14 cellular contexts compared by ENCODE assay signal in the genomic region with DNA sequence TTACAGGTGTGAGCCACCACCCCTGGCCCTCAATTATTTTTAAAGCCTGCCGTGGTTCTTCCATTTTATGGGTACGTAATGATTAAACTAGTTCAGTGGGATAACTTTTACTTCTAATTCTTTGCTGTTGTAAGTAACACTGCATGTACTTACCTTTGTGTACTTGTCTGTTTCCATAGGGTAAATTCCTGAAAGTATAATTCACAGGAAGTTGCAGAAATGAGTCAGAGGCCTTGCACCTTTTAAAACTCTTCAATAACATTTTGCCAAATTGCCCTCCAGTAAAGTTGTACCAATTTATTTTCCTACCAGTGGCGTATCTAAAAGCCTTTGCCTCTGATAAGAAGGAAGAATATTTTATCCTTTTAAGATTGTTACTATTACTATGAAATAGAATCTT.
DNase-seq lines count a peak whose midpoint lies in the region; ATAC-seq and TF ChIP-seq lines count a peak whose summit lies in the region.
"Had no signal": no experiment of that assay in that cellular context is flagged by ENCODE, and none has a peak within 500 bp of the region (broad histone marks: within the 10 kb centered on the region; RNA-seq: fewer than 3 reads in every experiment).

No MANE protein-coding gene starts in this region.

- H3K4me3 Mint-ChIP-seq in T-helper 1 cell treated with Interleukin-12 subunit alpha and Interleukin-12 subunit beta and Interleukin-4 antibody, amounts not matched to agents 30 μg/mL and 1 μg/mL, for 36 hours: peak overlapping the region; percentile 60
- no peak overlapping the region for H3K4me3 Mint-ChIP-seq in central memory CD8-positive, alpha-beta T cell
- no peak overlapping the region for H3K4me3 Mint-ChIP-seq in osteocyte (ENCODE audit: unreplicated experiment)

- peaks cover 77% of the 10 kb centered on the region for H3K36me3 Mint-ChIP-seq in T-helper 1 cell treated with Interleukin-12 subunit alpha and Interleukin-12 subunit beta and Interleukin-4 antibody, amounts not matched to agents 30 μg/mL and 1 μg/mL, for 36 hours (ENCODE audit: low read depth)
- peaks cover 16% of the 10 kb centered on the region for H3K36me3 Mint-ChIP-seq in central memory CD8-positive, alpha-beta T cell (ENCODE audit: insufficient read depth)
- H3K36me3 Mint-ChIP-seq in osteocyte (ENCODE audit: unreplicated experiment): peaks cover 18% of the 10 kb centered on the region

- peaks cover 8% of the 10 kb centered on the region for H3K9me3 Mint-ChIP-seq in T-helper 1 cell treated with Interleukin-12 subunit alpha and Interleukin-12 subunit beta and Interleukin-4 antibody, amounts not matched to agents 30 μg/mL and 1 μg/mL, for 36 hours
- no peaks in the 10 kb centered on the region for H3K9me3 Mint-ChIP-seq in central memory CD8-positive, alpha-beta T cell
- peaks cover 7% of the 10 kb centered on the region for H3K9me3 Mint-ChIP-seq in osteocyte (ENCODE audit: unreplicated experiment)

- no peak for TF ChIP-seq CTCF in osteocyte (IDR thresholded peaks at IDR 0.05)

- H3K27me3 Mint-ChIP-seq in T-helper 1 cell treated with Interleukin-12 subunit alpha and Interleukin-12 subunit beta and Interleukin-4 antibody, amounts not matched to agents 30 μg/mL and 1 μg/mL, for 36 hours (ENCODE audit: low read depth): no peaks in the 10 kb centered on the region
- no peaks in the 10 kb centered on the region for H3K27me3 Mint-ChIP-seq in central memory CD8-positive, alpha-beta T cell
- no peaks in the 10 kb centered on the region for H3K27me3 Mint-ChIP-seq in osteocyte (ENCODE audit: unreplicated experiment)

- peaks cover 85% of the 10 kb centered on the region for H3K4me1 Mint-ChIP-seq in T-helper 1 cell treated with Interleukin-12 subunit alpha and Interleukin-12 subunit beta and Interleukin-4 antibody, amounts not matched to agents 30 μg/mL and 1 μg/mL, for 36 hours (ENCODE audit: low read depth)
- peaks cover 67% of the 10 kb centered on the region for H3K4me1 Mint-ChIP-seq in central memory CD8-positive, alpha-beta T cell
- peaks cover 46% of the 10 kb centered on the region for H3K4me1 Mint-ChIP-seq in osteocyte (ENCODE audit: unreplicated experiment)

- DNase-seq in T-helper 1 cell (no peak), RKO (ENCODE audit: low spot score) (peak; percentile 34), osteocyte (ENCODE audit: extremely low spot score, unreplicated experiment) (no peak), DMS79 (lab: John Stamatoyannopoulos, UW) (no peak), SKM-1 treated with dmso at 0.1 percent for 144 hours (lab: John Stamatoyannopoulos, UW; ENCODE audit: unreplicated experiment) (no peak)
- DNase-seq in central memory CD8-positive, alpha-beta T cell (ENCODE audit: low spot score in 2 of 2): no peak
- DNase-seq: DND-41, foreskin melanocyte, left cardiac atrium, NCI-H1048, NCI-H524, stomach had no signal

- H3K27ac Mint-ChIP-seq in T-helper 1 cell treated with Interleukin-12 subunit alpha and Interleukin-12 subunit beta and Interleukin-4 antibody, amounts not matched to agents 30 μg/mL and 1 μg/mL, for 36 hours: peak overlapping the region; percentile 57
- H3K27ac Mint-ChIP-seq in central memory CD8-positive, alpha-beta T cell (ENCODE audit: low read depth): peak overlapping the region; percentile 38
- H3K27ac Mint-ChIP-seq in osteocyte (ENCODE audit: unreplicated experiment): peak overlapping the region; percentile 84

- ATAC-seq in central memory CD8-positive, alpha-beta T cell (replicated peaks; ENCODE audit: extremely low read depth, poor library complexity, severe bottlenecking): no peak
- no peak for ATAC-seq in GM21717 (IDR thresholded peaks at IDR 0.05; ENCODE audit: unreplicated experiment)
- ATAC-seq: left cardiac atrium had no signal
